ENCODE assay signal across 1 cellular context in the genomic region with DNA sequence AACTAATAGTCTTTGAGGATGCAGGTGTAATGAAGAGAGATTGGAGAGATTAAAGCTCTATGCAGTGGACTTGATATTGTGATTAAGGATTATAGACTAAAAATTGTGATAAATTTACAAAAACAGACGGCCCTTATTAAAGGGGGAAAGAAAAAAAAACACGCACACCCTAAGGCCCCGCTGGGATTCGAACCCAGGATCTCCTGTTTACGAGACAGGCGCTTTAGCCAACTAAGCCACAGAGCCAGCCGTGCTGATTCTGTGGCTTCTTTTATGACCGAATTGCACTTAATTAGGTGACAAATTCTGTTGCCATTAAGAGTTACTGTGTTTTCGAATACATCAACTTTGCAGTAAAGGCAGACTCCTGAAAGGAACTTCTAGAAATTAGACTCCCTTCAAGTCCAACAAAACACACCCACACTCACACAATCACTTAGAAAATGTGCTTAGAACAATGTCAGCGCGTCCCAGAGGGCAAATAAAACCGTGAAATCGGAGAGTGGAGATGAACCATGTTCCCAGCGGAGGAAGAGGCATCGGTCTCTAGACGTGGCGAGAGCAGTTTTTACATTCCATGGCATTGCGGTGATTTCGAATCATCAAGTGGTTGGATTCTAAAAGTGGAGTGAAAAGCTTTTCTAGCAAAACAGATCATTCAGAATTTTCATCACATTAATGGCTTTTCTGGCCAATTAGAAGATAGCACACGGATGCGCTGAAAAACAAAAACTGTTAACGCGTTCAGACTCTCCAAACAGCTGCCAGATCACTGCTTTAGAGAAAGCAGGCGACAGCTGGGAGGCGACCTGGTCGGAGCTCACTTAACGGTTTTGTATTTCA.
TF ChIP-seq lines count a peak whose summit lies in the region.

No MANE protein-coding gene starts in this region.

TF ChIP-seq in K562, 482 proteins besides CTCF, POLR2A, EP300 and RAD21 (continued from another document and continues in another):
- TF ChIP-seq POLR2AphosphoS2 (IDR thresholded peaks at IDR 0.05; ENCODE audit: low read length) (peak; percentile 79; the same call in 1 of the 2 replicates), ID3 (CRISPR knock-in tag; IDR thresholded peaks at IDR 0.05) (no peak), ID3 (tag; IDR thresholded peaks at IDR 0.05) (no peak), MAFK (IDR thresholded peaks at IDR 0.05; ENCODE audit: low read length) (no peak), GABPA (tag; conservative IDR thresholded peaks at IDR 0.05; ENCODE audit: low read depth) (no peak), ERF (CRISPR knock-in tag; IDR thresholded peaks at IDR 0.05) (no peak), CCNT2 (IDR thresholded peaks at IDR 0.05; ENCODE audit: borderline replicate concordance, extremely low read depth, insufficient read length, low read depth, low read length) (no peak), SIX5 (IDR thresholded peaks at IDR 0.05; ENCODE audit: borderline replicate concordance in 1 of 2, insufficient read depth in 1 of 2, low read depth in 1 of 2, low read length in 2 of 2) (no peak), ZNF124 (CRISPR knock-in tag; IDR thresholded peaks at IDR 0.05) (no peak), HDAC6 (IDR thresholded peaks at IDR 0.05; ENCODE audit: low read depth, low read length) (no peak), TEAD1 (CRISPR knock-in tag; IDR thresholded peaks at IDR 0.05) (0 out of 4 replicates have a peak, but pooled peaks of 1 of the 2 experiments have one; percentile 27), CREM (IDR thresholded peaks at IDR 0.05; ENCODE audit: low read depth) (no peak), ZNF75A (CRISPR knock-in tag; IDR thresholded peaks at IDR 0.05) (no peak), PTBP1 (IDR thresholded peaks at IDR 0.05; ENCODE audit: low read depth, low read length) (no peak), HDAC1 (IDR thresholded peaks at IDR 0.05) (0 out of 4 replicates have a peak, but pooled peaks of 1 of the 2 experiments have one; percentile 6), TAF15 (IDR thresholded peaks at IDR 0.05; ENCODE audit: low read depth, low read length) (no peak), ZBTB1 (CRISPR knock-in tag; IDR thresholded peaks at IDR 0.05; ENCODE audit: borderline replicate concordance, low read depth) (no peak), KLF1 (tag; IDR thresholded peaks at IDR 0.05) (no peak), GABPB2 (CRISPR knock-in tag; conservative IDR thresholded peaks at IDR 0.05) (no peak), MYBL2 (IDR thresholded peaks at IDR 0.05; ENCODE audit: low read depth) (peak; percentile 84), MYBL2 (CRISPR knock-in tag; IDR thresholded peaks at IDR 0.05; ENCODE audit: borderline replicate concordance) (no peak), FOSL1 (tag; conservative IDR thresholded peaks at IDR 0.05) (no peak), ZNF316 (IDR thresholded peaks at IDR 0.05) (no peak), NFXL1 (CRISPR knock-in tag; IDR thresholded peaks at IDR 0.05) (no peak), RBM17 (IDR thresholded peaks at IDR 0.05; ENCODE audit: borderline replicate concordance, low read depth, low read length) (no peak), MXI1 (IDR thresholded peaks at IDR 0.05; ENCODE audit: low read depth, low read length) (no peak), ZNF655 (CRISPR knock-in tag; IDR thresholded peaks at IDR 0.05) (no peak), CBX8 (IDR thresholded peaks at IDR 0.05; ENCODE audit: borderline replicate concordance, extremely low read depth, low read depth, low read length, poor library complexity, severe bottlenecking) (no peak), HDAC8 (tag; IDR thresholded peaks at IDR 0.05) (no peak), SMARCA4 (IDR thresholded peaks at IDR 0.05) (no peak), POU5F1 (IDR thresholded peaks at IDR 0.05; ENCODE audit: borderline replicate concordance, low read depth, low read length, partially characterized antibody) (no peak), CREB5 (CRISPR knock-in tag; IDR thresholded peaks at IDR 0.05) (no peak), ZFP1 (CRISPR knock-in tag; IDR thresholded peaks at IDR 0.05) (no peak), NELFE (IDR thresholded peaks at IDR 0.05; ENCODE audit: insufficient read depth, insufficient read length) (no peak), ZNF785 (CRISPR knock-in tag; IDR thresholded peaks at IDR 0.05) (no peak), MAZ (CRISPR knock-in tag; conservative IDR thresholded peaks at IDR 0.05 in 1 of 2, IDR thresholded peaks at IDR 0.05 in 1 of 2) (no peak), CBX2 (IDR thresholded peaks at IDR 0.05; ENCODE audit: insufficient read depth, low read length, poor library complexity, severe bottlenecking) (no peak), POLR2G (IDR thresholded peaks at IDR 0.05; ENCODE audit: low read depth, low read length) (no peak), ELF4 (CRISPR knock-in tag; IDR thresholded peaks at IDR 0.05) (no peak), TCF7 (IDR thresholded peaks at IDR 0.05; ENCODE audit: borderline replicate concordance) (no peak), ZNF174 (CRISPR knock-in tag; IDR thresholded peaks at IDR 0.05) (no peak), SMARCE1 (IDR thresholded peaks at IDR 0.05) (no peak), ZNF398 (CRISPR knock-in tag; IDR thresholded peaks at IDR 0.05) (no peak), ZNF436 (CRISPR knock-in tag; IDR thresholded peaks at IDR 0.05) (no peak)
- TF ChIP-seq, protein P1, sequence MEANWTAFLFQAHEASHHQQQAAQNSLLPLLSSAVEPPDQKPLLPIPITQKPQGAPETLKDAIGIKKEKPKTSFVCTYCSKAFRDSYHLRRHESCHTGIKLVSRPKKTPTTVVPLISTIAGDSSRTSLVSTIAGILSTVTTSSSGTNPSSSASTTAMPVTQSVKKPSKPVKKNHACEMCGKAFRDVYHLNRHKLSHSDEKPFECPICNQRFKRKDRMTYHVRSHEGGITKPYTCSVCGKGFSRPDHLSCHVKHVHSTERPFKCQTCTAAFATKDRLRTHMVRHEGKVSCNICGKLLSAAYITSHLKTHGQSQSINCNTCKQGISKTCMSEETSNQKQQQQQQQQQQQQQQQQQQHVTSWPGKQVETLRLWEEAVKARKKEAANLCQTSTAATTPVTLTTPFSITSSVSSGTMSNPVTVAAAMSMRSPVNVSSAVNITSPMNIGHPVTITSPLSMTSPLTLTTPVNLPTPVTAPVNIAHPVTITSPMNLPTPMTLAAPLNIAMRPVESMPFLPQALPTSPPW (CRISPR knock-in tag; IDR thresholded peaks at IDR 0.05): no peak
- TF ChIP-seq, protein P2, sequence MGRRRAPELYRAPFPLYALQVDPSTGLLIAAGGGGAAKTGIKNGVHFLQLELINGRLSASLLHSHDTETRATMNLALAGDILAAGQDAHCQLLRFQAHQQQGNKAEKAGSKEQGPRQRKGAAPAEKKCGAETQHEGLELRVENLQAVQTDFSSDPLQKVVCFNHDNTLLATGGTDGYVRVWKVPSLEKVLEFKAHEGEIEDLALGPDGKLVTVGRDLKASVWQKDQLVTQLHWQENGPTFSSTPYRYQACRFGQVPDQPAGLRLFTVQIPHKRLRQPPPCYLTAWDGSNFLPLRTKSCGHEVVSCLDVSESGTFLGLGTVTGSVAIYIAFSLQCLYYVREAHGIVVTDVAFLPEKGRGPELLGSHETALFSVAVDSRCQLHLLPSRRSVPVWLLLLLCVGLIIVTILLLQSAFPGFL (CRISPR knock-in tag; IDR thresholded peaks at IDR 0.05): no peak
- TF ChIP-seq, protein P3, sequence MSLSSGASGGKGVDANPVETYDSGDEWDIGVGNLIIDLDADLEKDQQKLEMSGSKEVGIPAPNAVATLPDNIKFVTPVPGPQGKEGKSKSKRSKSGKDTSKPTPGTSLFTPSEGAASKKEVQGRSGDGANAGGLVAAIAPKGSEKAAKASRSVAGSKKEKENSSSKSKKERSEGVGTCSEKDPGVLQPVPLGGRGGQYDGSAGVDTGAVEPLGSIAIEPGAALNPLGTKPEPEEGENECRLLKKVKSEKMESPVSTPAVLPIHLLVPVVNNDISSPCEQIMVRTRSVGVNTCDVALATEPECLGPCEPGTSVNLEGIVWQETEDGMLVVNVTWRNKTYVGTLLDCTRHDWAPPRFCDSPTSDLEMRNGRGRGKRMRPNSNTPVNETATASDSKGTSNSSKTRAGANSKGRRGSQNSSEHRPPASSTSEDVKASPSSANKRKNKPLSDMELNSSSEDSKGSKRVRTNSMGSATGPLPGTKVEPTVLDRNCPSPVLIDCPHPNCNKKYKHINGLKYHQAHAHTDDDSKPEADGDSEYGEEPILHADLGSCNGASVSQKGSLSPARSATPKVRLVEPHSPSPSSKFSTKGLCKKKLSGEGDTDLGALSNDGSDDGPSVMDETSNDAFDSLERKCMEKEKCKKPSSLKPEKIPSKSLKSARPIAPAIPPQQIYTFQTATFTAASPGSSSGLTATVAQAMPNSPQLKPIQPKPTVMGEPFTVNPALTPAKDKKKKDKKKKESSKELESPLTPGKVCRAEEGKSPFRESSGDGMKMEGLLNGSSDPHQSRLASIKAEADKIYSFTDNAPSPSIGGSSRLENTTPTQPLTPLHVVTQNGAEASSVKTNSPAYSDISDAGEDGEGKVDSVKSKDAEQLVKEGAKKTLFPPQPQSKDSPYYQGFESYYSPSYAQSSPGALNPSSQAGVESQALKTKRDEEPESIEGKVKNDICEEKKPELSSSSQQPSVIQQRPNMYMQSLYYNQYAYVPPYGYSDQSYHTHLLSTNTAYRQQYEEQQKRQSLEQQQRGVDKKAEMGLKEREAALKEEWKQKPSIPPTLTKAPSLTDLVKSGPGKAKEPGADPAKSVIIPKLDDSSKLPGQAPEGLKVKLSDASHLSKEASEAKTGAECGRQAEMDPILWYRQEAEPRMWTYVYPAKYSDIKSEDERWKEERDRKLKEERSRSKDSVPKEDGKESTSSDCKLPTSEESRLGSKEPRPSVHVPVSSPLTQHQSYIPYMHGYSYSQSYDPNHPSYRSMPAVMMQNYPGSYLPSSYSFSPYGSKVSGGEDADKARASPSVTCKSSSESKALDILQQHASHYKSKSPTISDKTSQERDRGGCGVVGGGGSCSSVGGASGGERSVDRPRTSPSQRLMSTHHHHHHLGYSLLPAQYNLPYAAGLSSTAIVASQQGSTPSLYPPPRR (CRISPR knock-in tag; IDR thresholded peaks at IDR 0.05; ENCODE audit: borderline replicate concordance): no peak
